ENCODE assay signal across 9 cellular contexts in the genomic region with DNA sequence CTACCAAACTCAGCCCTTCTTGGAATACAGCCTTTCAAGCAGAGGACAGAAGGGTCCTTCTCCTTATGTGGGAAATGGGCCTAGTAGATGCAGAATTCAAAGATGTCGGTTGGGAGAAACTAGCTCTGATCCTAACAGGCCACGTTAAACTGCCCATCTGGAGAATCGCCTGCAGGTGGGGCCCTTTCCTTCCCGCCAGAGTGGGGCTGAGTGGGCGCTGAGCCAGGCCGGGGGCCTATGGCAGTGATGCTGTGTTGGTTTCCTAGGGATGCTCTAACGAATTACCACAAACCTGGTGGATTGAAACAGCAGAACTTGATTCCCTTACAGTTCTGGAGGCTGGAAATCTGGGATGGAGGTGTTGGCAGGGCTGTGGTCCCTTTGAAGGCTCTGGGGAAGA. TPM values are rescaled to one million over a fixed set of nuclear protein-coding genes. Genes with fewer than 3 reads are reported as not detected.
DNase-seq lines count a peak whose midpoint lies in the region; ATAC-seq and TF ChIP-seq lines count a peak whose summit lies in the region.
"Had no signal": no experiment of that assay in that cellular context is flagged by ENCODE, and none has a peak within 500 bp of the region (broad histone marks: within the 10 kb centered on the region; RNA-seq: fewer than 3 reads in every experiment).

No MANE protein-coding gene starts in this region.

- no peaks in the 10 kb centered on the region for H3K79me2 ChIP-seq in smooth muscle cell (ENCODE audit: low read depth)

- no peaks in the 10 kb centered on the region for H4K20me1 ChIP-seq in smooth muscle cell (ENCODE audit: low read depth)

- H3K4me3 ChIP-seq in smooth muscle cell = no peak overlapping the region

- H3K27ac Mint-ChIP-seq in activated CD4-positive, alpha-beta T cell treated with anti-CD3 and anti-CD28 coated beads for 36 hours = no peak overlapping the region
- no peak overlapping the region for H3K27ac Mint-ChIP-seq in stimulated activated naive B cell treated with anti-CD40 and anti-IgM and Interleukin-4, amounts not matched to agents 10 μg/mL and 1 μg/mL and 100 μg/mL, for 72 hours

- H3K4me2 ChIP-seq in smooth muscle cell = no peak overlapping the region

- 49% methylated on average over 7 of the region's 7 CpGs for WGBS in smooth muscle cell (ENCODE audit: low lambda C conversion rate)

- POLR2A ChIA-PET in activated CD4-positive, alpha-beta T cell treated with anti-CD3 and anti-CD28 coated beads for 36 hours (lab: Charles Lee) = no interaction called here

- H3K9me3 ChIP-seq in smooth muscle cell (replicated peaks; ENCODE audit: low read depth) = no peaks in the 10 kb centered on the region

- no peaks in the 10 kb centered on the region for H3K27me3 Mint-ChIP-seq in activated CD4-positive, alpha-beta T cell treated with anti-CD3 and anti-CD28 coated beads for 36 hours
- no peaks in the 10 kb centered on the region for H3K27me3 Mint-ChIP-seq in stimulated activated naive B cell treated with anti-CD40 and anti-IgM and Interleukin-4, amounts not matched to agents 10 μg/mL and 1 μg/mL and 100 μg/mL, for 72 hours

- H3K36me3 ChIP-seq in smooth muscle cell (ENCODE audit: low read depth) = no peaks in the 10 kb centered on the region

- peak; percentile 51 for DNase-seq in activated CD4-positive, alpha-beta T cell treated with anti-CD3 and anti-CD28 coated beads for 36 hours
- DNase-seq in activated CD4-positive, alpha-beta T cell treated with anti-CD3 and anti-CD28 coated beads, Interleukin-2, amount 50 U/mL, for 48 hours = no peak
- DNase-seq in NCI-H82 treated with DMSO at 0.1 percent for 48 hours (lab: John Stamatoyannopoulos, UW; ENCODE audit: unreplicated experiment) = peak; percentile 87
- peak; percentile 72 for DNase-seq in ecto neural progenitor cell (ENCODE audit: low spot score)
- DNase-seq in smooth muscle cell (lab: John Stamatoyannopoulos, UW; ENCODE audit: unreplicated experiment) = no peak
- no peak for DNase-seq in Right ventricle myocardium superior
- no peak for DNase-seq in stimulated activated naive B cell treated with anti-CD40 and anti-IgM and Interleukin-4, amounts not matched to agents 10 μg/mL and 1 μg/mL and 100 μg/mL, for 72 hours
- DNase-seq: aorta had no signal

- peaks cover 47% of the 10 kb centered on the region for H3K36me3 Mint-ChIP-seq in activated CD4-positive, alpha-beta T cell treated with anti-CD3 and anti-CD28 coated beads for 36 hours (ENCODE audit: low read depth)
- peaks cover 39 to 67% of the 10 kb centered on the region in 2 donors for H3K36me3 Mint-ChIP-seq in stimulated activated naive B cell treated with anti-CD40 and anti-IgM and Interleukin-4, amounts not matched to agents 10 μg/mL and 1 μg/mL and 100 μg/mL, for 72 hours

- H3K27me3 ChIP-seq in smooth muscle cell (ENCODE audit: low read depth) = no peaks in the 10 kb centered on the region

- H3K4me3 Mint-ChIP-seq in activated CD4-positive, alpha-beta T cell treated with anti-CD3 and anti-CD28 coated beads for 36 hours = no peak overlapping the region
- H3K4me3 Mint-ChIP-seq in stimulated activated naive B cell treated with anti-CD40 and anti-IgM and Interleukin-4, amounts not matched to agents 10 μg/mL and 1 μg/mL and 100 μg/mL, for 72 hours = no peak overlapping the region

- H3K4me1 Mint-ChIP-seq in activated CD4-positive, alpha-beta T cell treated with anti-CD3 and anti-CD28 coated beads for 36 hours = peaks cover 26% of the 10 kb centered on the region
- peaks cover 31 to 47% of the 10 kb centered on the region in 2 donors for H3K4me1 Mint-ChIP-seq in stimulated activated naive B cell treated with anti-CD40 and anti-IgM and Interleukin-4, amounts not matched to agents 10 μg/mL and 1 μg/mL and 100 μg/mL, for 72 hours

- no peaks in the 10 kb centered on the region for H3K9me3 Mint-ChIP-seq in activated CD4-positive, alpha-beta T cell treated with anti-CD3 and anti-CD28 coated beads for 36 hours (ENCODE audit: low read depth)
- no peaks in the 10 kb centered on the region for H3K9me3 Mint-ChIP-seq in stimulated activated naive B cell treated with anti-CD40 and anti-IgM and Interleukin-4, amounts not matched to agents 10 μg/mL and 1 μg/mL and 100 μg/mL, for 72 hours

- CTCF ChIA-PET in activated CD4-positive, alpha-beta T cell treated with anti-CD3 and anti-CD28 coated beads for 36 hours (lab: Charles Lee) = interaction anchor here (1.0 to 1.5 kb wide), 3 partner anchors 11 to 56 kb away, joined by 3 to 7 read pairs (median 4); no protein-coding TSS in a partner anchor

- no peaks in the 10 kb centered on the region for H3F3A ChIP-seq in smooth muscle cell (ENCODE audit: low read depth)

- no peak overlapping the region for H3K9ac ChIP-seq in smooth muscle cell (ENCODE audit: low read depth)

- no peak for ATAC-seq in activated CD4-positive, alpha-beta T cell treated with anti-CD3 and anti-CD28 coated beads for 36 hours
- ATAC-seq in Right ventricle myocardium superior (ENCODE audit: poor library complexity) (no peak), HG03432 (IDR thresholded peaks at IDR 0.05; ENCODE audit: unreplicated experiment) (no peak)
- ATAC-seq in stimulated activated naive B cell treated with anti-CD40 and anti-IgM and Interleukin-4, amounts not matched to agents 10 μg/mL and 1 μg/mL and 100 μg/mL, for 72 hours (replicated peaks) = no peak

- intact Hi-C loops in activated CD4-positive, alpha-beta T cell treated with anti-CD3 and anti-CD28 coated beads for 36 hours (cut with DNase I, micrococcal nuclease) = loop anchor here in 1 of 2 experiments (1.0 kb wide), 1 partner anchor 57 kb away; the partner anchor contains the start of gene BRPF3
- intact Hi-C loops in Right ventricle myocardium superior (cut with DNase I) = no loop called here

- H3K4me1 ChIP-seq in smooth muscle cell (ENCODE audit: low read depth) = no peaks in the 10 kb centered on the region

- no peak overlapping the region for H2AFZ ChIP-seq in smooth muscle cell (ENCODE audit: low read depth)

- TF ChIP-seq CTCF in smooth muscle cell (IDR thresholded peaks at IDR 0.05; ENCODE audit: borderline replicate concordance, insufficient read depth, poor library complexity, severe bottlenecking) = peak; percentile 29

- no peak overlapping the region for H3K27ac ChIP-seq in smooth muscle cell (ENCODE audit: low read depth)

RNA-seq across cellular contexts. Expression of gene MAPK13, which starts 9.1 kb away (rescaled TPM):
- total RNA-seq in activated CD4-positive, alpha-beta T cell treated with anti-CD3 and anti-CD28 coated beads for 36 hours = 10 to 100 TPM; 63.0 to 65.1 TPM
- total RNA-seq in smooth muscle cell = 10.8 and 11.3 TPM in 2 replicates
- polyA plus RNA-seq in smooth muscle cell = 8.4 and 16.8 TPM in 2 replicates
- total RNA-seq in Right ventricle myocardium superior = 0.32 TPM

RNA-seq across cellular contexts. Expression of gene BRPF3, which starts 57.1 kb away (rescaled TPM):
- 10 to 100 TPM; 18.0 to 26.0 TPM for total RNA-seq in activated CD4-positive, alpha-beta T cell treated with anti-CD3 and anti-CD28 coated beads for 36 hours
- total RNA-seq in smooth muscle cell (14.1 and 20.0 TPM in 2 replicates), Right ventricle myocardium superior (17.8 TPM)
- polyA plus RNA-seq in smooth muscle cell = 8.9 and 10.8 TPM in 2 replicates

Comparison
In these comparisons a context has a peak if more than half of its experiments do, and no peak if none do; other contexts are left out.
1. DNase-seq: peak in activated CD4-positive, alpha-beta T cell treated with anti-CD3 and anti-CD28 coated beads for 36 hours (single experiment), NCI-H82 treated with DMSO at 0.1 percent for 48 hours (single experiment) and ecto neural progenitor cell (single experiment); none in activated CD4-positive, alpha-beta T cell treated with anti-CD3 and anti-CD28 coated beads, Interleukin-2, amount 50 U/mL, for 48 hours (0 of 2), smooth muscle cell (single experiment), Right ventricle myocardium superior (single experiment) and stimulated activated naive B cell treated with anti-CD40 and anti-IgM and Interleukin-4, amounts not matched to agents 10 μg/mL and 1 μg/mL and 100 μg/mL, for 72 hours (single experiment).